Comparison of ENCODE assay signal across 1 cellular context in genomic region chr2:218961651-218962570, GRCh38.
TF ChIP-seq lines count a peak whose summit lies in the region.

No MANE protein-coding gene starts in this region.

TF ChIP-seq in HEK293, 187 proteins besides CTCF, POLR2A, EP300 and RAD21 (continued from another document):
- TF ChIP-seq REST (tag by site-specific recombination; IDR thresholded peaks at IDR 0.05), result peak; percentile 86
- no peak for TF ChIP-seq ZNF585B (tag by site-specific recombination; IDR thresholded peaks at IDR 0.05)
- TF ChIP-seq SCRT2 (tag by site-specific recombination; IDR thresholded peaks at IDR 0.05), result peak; percentile 32; the same call in 1 of the 2 replicates
- no peak for TF ChIP-seq ZNF2 (tag by site-specific recombination; IDR thresholded peaks at IDR 0.05)
- no peak for TF ChIP-seq ZNF513 (tag by site-specific recombination; IDR thresholded peaks at IDR 0.05)
- no peak for TF ChIP-seq ZNF610 (tag by site-specific recombination; IDR thresholded peaks at IDR 0.05; ENCODE audit: borderline replicate concordance)
- no peak for TF ChIP-seq RBAK (tag by site-specific recombination; IDR thresholded peaks at IDR 0.05)
- no peak for TF ChIP-seq ZNF777 (tag by site-specific recombination; IDR thresholded peaks at IDR 0.05; ENCODE audit: borderline replicate concordance)
- no peak for TF ChIP-seq KLF17 (tag by site-specific recombination; IDR thresholded peaks at IDR 0.05)
